ENCODE assay signal across 12 cellular contexts in the genomic region with DNA sequence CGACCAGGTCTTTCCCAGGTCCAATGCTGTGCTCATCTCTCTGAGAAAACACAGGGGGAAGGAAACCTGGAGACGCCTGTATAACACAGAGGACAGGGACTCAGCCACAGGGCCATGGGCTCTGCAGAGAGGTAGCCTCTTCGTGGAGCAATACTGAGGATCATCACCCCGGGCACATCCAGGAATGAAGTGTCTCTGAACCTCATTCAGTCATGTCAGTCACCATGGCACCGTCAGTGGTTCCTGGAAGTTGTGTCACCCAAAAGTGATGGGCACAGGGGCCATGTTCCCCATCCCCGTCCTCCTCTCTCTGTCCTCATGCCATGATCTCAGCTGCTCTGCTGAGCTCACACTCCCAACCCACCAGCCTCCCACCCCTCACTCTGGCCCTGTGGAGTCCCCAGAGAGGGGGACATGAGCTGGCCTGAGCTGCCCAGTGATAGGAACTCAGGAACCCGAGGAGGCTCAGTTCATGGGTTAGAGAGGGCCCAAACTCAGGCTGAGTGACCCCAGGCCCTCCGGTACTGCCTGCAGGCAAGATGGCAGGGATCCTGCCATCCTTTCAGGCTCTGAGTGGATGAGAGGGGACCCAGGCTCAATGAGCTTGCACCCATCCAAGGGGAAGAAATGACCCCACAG. TPM values are rescaled to one million over a fixed set of nuclear protein-coding genes. Genes with fewer than 3 reads are reported as not detected.
DNase-seq lines count a peak whose midpoint lies in the region; TF ChIP-seq lines count a peak whose summit lies in the region.
"Had no signal": no experiment of that assay in that cellular context is flagged by ENCODE, and none has a peak within 500 bp of the region (broad histone marks: within the 10 kb centered on the region; RNA-seq: fewer than 3 reads in every experiment).

No MANE protein-coding gene starts in this region.

- no peak overlapping the region for H3K4me2 ChIP-seq in H9 (ENCODE audit: insufficient read depth, insufficient read length, low read length)
- H3K4me2 ChIP-seq in neuronal stem cell (ENCODE audit: insufficient read depth, low read length, poor library complexity, severe bottlenecking), result no peak overlapping the region

- H3K18ac ChIP-seq in H9 (ENCODE audit: insufficient read length, low read depth, low read length) (no peak overlapping the region), neuronal stem cell (ENCODE audit: low read length) (no peak overlapping the region)

- peaks cover 12% of the 10 kb centered on the region for H3K27me3 Mint-ChIP-seq in H9 (ENCODE audit: low read depth)
- peaks cover 14% of the 10 kb centered on the region for H3K27me3 Mint-ChIP-seq in endodermal cell (ENCODE audit: insufficient read depth)
- peaks cover 10% of the 10 kb centered on the region for H3K27me3 Mint-ChIP-seq in progenitor cell of endocrine pancreas

- H2BK120ac ChIP-seq in H9 (ENCODE audit: low read depth, low read length, poor library complexity, severe bottlenecking) (no peak overlapping the region), neuronal stem cell (ENCODE audit: low read depth, low read length) (no peak overlapping the region)

- H3K4ac ChIP-seq in H9 (ENCODE audit: low read depth, low read length) (no peak overlapping the region), neuronal stem cell (ENCODE audit: low read length) (no peak overlapping the region)

- H3K23me2 ChIP-seq in H9 (ENCODE audit: insufficient read length, low read depth, low read length, poor library complexity, severe bottlenecking), result no peaks in the 10 kb centered on the region

- H3K9me3 ChIP-seq in H9 (ENCODE audit: control insufficient read depth, low read depth, low read length), result no peaks in the 10 kb centered on the region
- H3K9me3 ChIP-seq in endodermal cell (ENCODE audit: control insufficient read depth, low read length), result no peaks in the 10 kb centered on the region
- H3K9me3 ChIP-seq in neuronal stem cell (replicated peaks in 1 of 2; ENCODE audit: control insufficient read depth in 2 of 2, insufficient read depth in 1 of 2, low read depth in 1 of 2, low read length in 2 of 2), result no peaks in the 10 kb centered on the region
- H3K9me3 ChIP-seq in suprapubic skin, result no peaks in the 10 kb centered on the region
- H3K9me3 ChIP-seq: BLaER1 had no signal

- no peak overlapping the region for H3K23ac ChIP-seq in H9 (ENCODE audit: insufficient read length, low read depth, low read length)
- H3K23ac ChIP-seq in neuronal stem cell (ENCODE audit: low read depth, low read length, poor library complexity), result no peak overlapping the region

- H3K4me1 ChIP-seq in H9 (ENCODE audit: insufficient read depth, low read length) (no peaks in the 10 kb centered on the region), endodermal cell (ENCODE audit: control insufficient read depth, insufficient read depth, low read length) (no peaks in the 10 kb centered on the region), neuronal stem cell (ENCODE audit: control insufficient read depth in 2 of 2, insufficient read depth in 1 of 2, low read depth in 1 of 2, low read length in 2 of 2) (peaks cover 3 to 4% of the 10 kb centered on the region in 2 donors), suprapubic skin (peaks cover 11% of the 10 kb centered on the region)

- H3K27me3 ChIP-seq in H9 (ENCODE audit: insufficient read depth, low read length) (no peaks in the 10 kb centered on the region), endodermal cell (ENCODE audit: control insufficient read depth, insufficient read depth, low read length, poor library complexity, severe bottlenecking) (no peaks in the 10 kb centered on the region), neuronal stem cell (ENCODE audit: control insufficient read depth in 3 of 3, insufficient read depth in 3 of 3, low read depth in 1 of 3, low read length in 3 of 3) (no peaks in the 10 kb centered on the region), suprapubic skin (no peaks in the 10 kb centered on the region)
- H3K27me3 ChIP-seq: BLaER1 had no signal

- H4K8ac ChIP-seq in H9 (replicated peaks; ENCODE audit: insufficient read length, low read depth, low read length), result no peak overlapping the region
- no peak overlapping the region for H4K8ac ChIP-seq in neuronal stem cell (ENCODE audit: low read depth, low read length)

- H3K36me3 Mint-ChIP-seq in H9 (ENCODE audit: insufficient read depth in 1 of 3, low read depth in 3 of 3) (peaks cover 0 to 6% (median 5%) of the 10 kb centered on the region in 3 experiments; a peak in 2 of 7 replicates), endodermal cell (ENCODE audit: low read depth) (no peaks in the 10 kb centered on the region), progenitor cell of endocrine pancreas (ENCODE audit: insufficient read depth) (no peaks in the 10 kb centered on the region)

- H2BK15ac ChIP-seq in H9 (ENCODE audit: low read depth, low read length) (no peak overlapping the region), neuronal stem cell (ENCODE audit: low read length) (peak overlapping the region; percentile 62)

- TF ChIP-seq POLR2A in suprapubic skin (IDR thresholded peaks at IDR 0.05), result no peak

- H3K36me3 ChIP-seq in endodermal cell (ENCODE audit: control insufficient read depth, insufficient read depth, low read length) (no peaks in the 10 kb centered on the region), neuronal stem cell (replicated peaks in 1 of 2; ENCODE audit: control insufficient read depth in 2 of 2, insufficient read depth in 2 of 2, low read length in 2 of 2) (no peaks in the 10 kb centered on the region), suprapubic skin (no peaks in the 10 kb centered on the region)
- H3K36me3 ChIP-seq: BLaER1 had no signal

- no peak overlapping the region for H3K4me3 ChIP-seq in endodermal cell (ENCODE audit: low read length)
- no peak overlapping the region for H3K4me3 ChIP-seq in neuronal stem cell (ENCODE audit: low read length in 2 of 2)
- no peak overlapping the region for H3K4me3 ChIP-seq in suprapubic skin
- H3K4me3 ChIP-seq: BLaER1, GM12878, GM23248 had no signal

- H2AFZ ChIP-seq in H9 (ENCODE audit: low read length), result no peak overlapping the region
- no peak overlapping the region for H2AFZ ChIP-seq in neuronal stem cell (ENCODE audit: low read length)
- H2AFZ ChIP-seq: GM23248 had no signal

- H3K14ac ChIP-seq in H9 (ENCODE audit: insufficient read depth, low read length), result no peak overlapping the region
- no peak overlapping the region for H3K14ac ChIP-seq in neuronal stem cell (ENCODE audit: low read length)

- H3K56ac ChIP-seq in H9 (ENCODE audit: insufficient read length, low read depth, low read length), result no peak overlapping the region

- H2BK5ac ChIP-seq in H9 (ENCODE audit: insufficient read length, low read length) (no peak overlapping the region), neuronal stem cell (ENCODE audit: low read length) (no peak overlapping the region)

- TF ChIP-seq CTCF in H9 (conservative IDR thresholded peaks at IDR 0.05) (no peak), endodermal cell (conservative IDR thresholded peaks at IDR 0.05) (no peak), suprapubic skin (IDR thresholded peaks at IDR 0.05) (no peak), progenitor cell of endocrine pancreas (IDR thresholded peaks at IDR 0.05; ENCODE audit: unreplicated experiment) (no peak)

- H2BK12ac ChIP-seq in H9 (ENCODE audit: insufficient read length, low read depth, low read length) (no peak overlapping the region), neuronal stem cell (ENCODE audit: low read length) (no peak overlapping the region)

- no peaks in the 10 kb centered on the region for H3K79me2 ChIP-seq in H9 (ENCODE audit: insufficient read depth, low read length)

- H3K9ac ChIP-seq in H9 (ENCODE audit: extremely low read depth, insufficient read length, low read length) (no peak overlapping the region), endodermal cell (ENCODE audit: extremely low read depth, low read length, poor library complexity, severe bottlenecking) (no peak overlapping the region), neuronal stem cell (ENCODE audit: low read depth, low read length, poor library complexity) (no peak overlapping the region)
- H3K9ac ChIP-seq: BLaER1, GM23248 had no signal

- TF ChIP-seq EP300 in suprapubic skin (IDR thresholded peaks at IDR 0.05), result no peak

- no peak overlapping the region for H3K27ac ChIP-seq in H9 (ENCODE audit: insufficient read length, low read depth, low read length)
- no peak overlapping the region for H3K27ac ChIP-seq in endodermal cell (ENCODE audit: low read depth, low read length)
- no peak overlapping the region for H3K27ac ChIP-seq in neuronal stem cell (replicated peaks; ENCODE audit: low read length)
- no peak overlapping the region for H3K27ac ChIP-seq in suprapubic skin
- H3K27ac ChIP-seq: 22Rv1, BLaER1, GM23248 had no signal

- no peak overlapping the region for H2BK20ac ChIP-seq in H9 (ENCODE audit: low read depth, low read length, poor library complexity, severe bottlenecking)

- H3K4me1 Mint-ChIP-seq in H9, result peaks cover 15 to 17% of the 10 kb centered on the region in 2 experiments
- no peaks in the 10 kb centered on the region for H3K4me1 Mint-ChIP-seq in endodermal cell
- no peaks in the 10 kb centered on the region for H3K4me1 Mint-ChIP-seq in progenitor cell of endocrine pancreas (ENCODE audit: low read depth)

- peaks cover 2 to 4% of the 10 kb centered on the region in 2 experiments; a peak in 4 of 5 replicates for H3K9me3 Mint-ChIP-seq in H9
- H3K9me3 Mint-ChIP-seq in endodermal cell, result no peaks in the 10 kb centered on the region
- no peaks in the 10 kb centered on the region for H3K9me3 Mint-ChIP-seq in progenitor cell of endocrine pancreas (ENCODE audit: low read depth)

- H4K91ac ChIP-seq in H9 (ENCODE audit: insufficient read length, low read depth, low read length) (no peak overlapping the region), neuronal stem cell (ENCODE audit: low read depth, low read length, poor library complexity) (no peak overlapping the region)

- no CpG with 5 or more reads among the region's 8 CpGs for WGBS in H9 (ENCODE audit: extremely low coverage, insufficient read length, low lambda C conversion rate)
- 88 to 92% methylated on average over 7 to 8 of the region's 8 CpGs for WGBS in endodermal cell (ENCODE audit: insufficient coverage in 1 of 2, insufficient read length in 1 of 2), 2 experiments
- no CpG with 5 or more reads among the region's 8 CpGs for WGBS in neuronal stem cell (ENCODE audit: extremely low coverage in 2 of 2, insufficient read length in 2 of 2, insufficient replicate concordance in 1 of 2), 2 donors
- 93% methylated on average over 8 of the region's 8 CpGs for WGBS in suprapubic skin

- H3K79me1 ChIP-seq in H9 (ENCODE audit: insufficient read depth, low read depth, low read length, poor library complexity, severe bottlenecking) (no peaks in the 10 kb centered on the region), neuronal stem cell (ENCODE audit: low read depth, low read length) (peaks cover 2% of the 10 kb centered on the region)

- H4K20me1 ChIP-seq in H9 (ENCODE audit: control insufficient read depth, insufficient read depth, insufficient read length), result no peaks in the 10 kb centered on the region
- H4K20me1 ChIP-seq: BLaER1 had no signal

- H2AK5ac ChIP-seq in H9 (ENCODE audit: insufficient read length, low read length) (no peak overlapping the region), neuronal stem cell (ENCODE audit: low read depth, low read length) (no peak overlapping the region)

- no peak overlapping the region for H3T11ph ChIP-seq in H9 (ENCODE audit: low read length)

- H3K4me3 Mint-ChIP-seq in H9 (no peak overlapping the region), endodermal cell (no peak overlapping the region), progenitor cell of endocrine pancreas (ENCODE audit: low read depth) (no peak overlapping the region)

- no peak overlapping the region for H4K5ac ChIP-seq in H9 (ENCODE audit: insufficient read length, low read depth, low read length)

- peak; percentile 26 for DNase-seq in H9
- DNase-seq in endodermal cell, result peak; percentile 42
- DNase-seq in neuronal stem cell (ENCODE audit: low spot score), result no peak
- DNase-seq in suprapubic skin (ENCODE audit: low spot score in 2 of 2), result peak; percentile 50 to 62
- no peak for DNase-seq in DMS53 (lab: John Stamatoyannopoulos, UW)
- DNase-seq in Kasumi-1 (lab: John Stamatoyannopoulos, UW), result no peak
- DNase-seq in progenitor cell of endocrine pancreas (ENCODE audit: low spot score, unreplicated experiment), result no peak
- DNase-seq: GM23248, H7 had no signal

- H3K27ac Mint-ChIP-seq in H9 (no peak overlapping the region), endodermal cell (no peak overlapping the region), progenitor cell of endocrine pancreas (no peak overlapping the region)

RNA-seq across cellular contexts. Expression of a gene that starts 53.4 kb away (rescaled TPM):
- total RNA-seq in H9 (2021) (2.7 and 3.4 TPM in 2 replicates), endodermal cell (1 to 10 TPM; 1.8 to 2.7 TPM), suprapubic skin (10 to 100 TPM; 16.4 to 31.1 (median 19.2) TPM), progenitor cell of endocrine pancreas (2.8 and 3.3 TPM in 2 replicates)
- polyA plus RNA-seq in endodermal cell (2013, experiment 1 of 2), result 1.1 TPM
- polyA plus RNA-seq in endodermal cell (2013, experiment 2 of 2), result 1.3 TPM
- 2.0 TPM for polyA plus RNA-seq in neuronal stem cell (2013, experiment 1 of 2)
- polyA plus RNA-seq in neuronal stem cell (2013, experiment 2 of 2), result 2.0 TPM

RNA-seq across cellular contexts. Expression of a gene that starts 58.7 kb away (rescaled TPM):
- 91.6 and 92.5 TPM in 2 replicates for total RNA-seq in H9 (2021)
- 10 to 100 TPM; 33.4 to 68.7 TPM for total RNA-seq in endodermal cell
- polyA plus RNA-seq in endodermal cell (2013, experiment 1 of 2), result 98.1 TPM
- polyA plus RNA-seq in endodermal cell (2013, experiment 2 of 2), result 101 TPM
- 103 TPM for polyA plus RNA-seq in neuronal stem cell (2013, experiment 1 of 2)
- 98.6 TPM for polyA plus RNA-seq in neuronal stem cell (2013, experiment 2 of 2)
- 1 to 10 TPM; 1.0 to 3.3 (median 3.2) TPM for total RNA-seq in suprapubic skin
- 13.8 and 15.4 TPM in 2 replicates for total RNA-seq in progenitor cell of endocrine pancreas

Comparison
In these comparisons a context has a peak if more than half of its experiments do, and no peak if none do; other contexts are left out.
1. DNase-seq: peak in H9 (single experiment), endodermal cell (single experiment) and suprapubic skin (2 of 2); none in neuronal stem cell (single experiment), DMS53 (single experiment), Kasumi-1 (0 of 2) and progenitor cell of endocrine pancreas (single experiment).